ENCODE assay signal across 1 cellular context in the genomic region with DNA sequence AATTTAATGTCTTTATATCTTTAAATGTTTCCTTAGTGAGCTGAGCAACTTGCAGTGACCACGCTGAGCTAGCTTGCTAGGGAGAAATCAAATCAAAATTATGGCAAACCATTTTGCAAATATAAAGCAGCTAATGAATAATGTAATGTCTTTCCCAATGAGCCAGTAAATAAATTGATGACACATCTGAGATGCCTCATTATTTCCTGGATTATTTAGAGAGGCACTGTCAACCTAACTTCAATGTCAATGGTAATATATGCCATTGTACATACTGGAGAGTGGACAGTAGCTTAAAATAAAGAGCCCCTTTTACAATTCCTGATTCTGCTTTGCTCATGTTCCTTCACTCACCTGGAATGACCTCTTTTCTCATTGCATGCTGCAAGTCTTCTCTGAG.
TF ChIP-seq lines count a peak whose summit lies in the region.

No MANE protein-coding gene starts in this region.

TF ChIP-seq in IMR-90, 13 proteins besides CTCF, POLR2A, EP300 and RAD21:
- no peak for TF ChIP-seq RCOR1 (IDR thresholded peaks at IDR 0.05; ENCODE audit: insufficient replicate concordance, low read length)
- no peak for TF ChIP-seq MAZ (IDR thresholded peaks at IDR 0.05; ENCODE audit: borderline replicate concordance, low read depth, low read length)
- TF ChIP-seq MXI1 (IDR thresholded peaks at IDR 0.05; ENCODE audit: borderline replicate concordance, low read depth, low read length), result no peak
- TF ChIP-seq SMC3 (IDR thresholded peaks at IDR 0.05; ENCODE audit: low read depth, low read length), result no peak
- TF ChIP-seq CHD1 (IDR thresholded peaks at IDR 0.05; ENCODE audit: low read depth, low read length), result no peak
- TF ChIP-seq, protein P1, sequence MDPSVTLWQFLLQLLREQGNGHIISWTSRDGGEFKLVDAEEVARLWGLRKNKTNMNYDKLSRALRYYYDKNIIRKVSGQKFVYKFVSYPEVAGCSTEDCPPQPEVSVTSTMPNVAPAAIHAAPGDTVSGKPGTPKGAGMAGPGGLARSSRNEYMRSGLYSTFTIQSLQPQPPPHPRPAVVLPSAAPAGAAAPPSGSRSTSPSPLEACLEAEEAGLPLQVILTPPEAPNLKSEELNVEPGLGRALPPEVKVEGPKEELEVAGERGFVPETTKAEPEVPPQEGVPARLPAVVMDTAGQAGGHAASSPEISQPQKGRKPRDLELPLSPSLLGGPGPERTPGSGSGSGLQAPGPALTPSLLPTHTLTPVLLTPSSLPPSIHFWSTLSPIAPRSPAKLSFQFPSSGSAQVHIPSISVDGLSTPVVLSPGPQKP (IDR thresholded peaks at IDR 0.05; ENCODE audit: borderline replicate concordance, low read depth, low read length), result no peak
- TF ChIP-seq NFE2L2 (IDR thresholded peaks at IDR 0.05; ENCODE audit: low read depth, low read length), result no peak
- TF ChIP-seq FOS (IDR thresholded peaks at IDR 0.05; ENCODE audit: low read depth, low read length), result no peak
- TF ChIP-seq BHLHE40 (IDR thresholded peaks at IDR 0.05; ENCODE audit: low read depth, low read length), result no peak
- TF ChIP-seq CEBPB (IDR thresholded peaks at IDR 0.05; ENCODE audit: low read depth, low read length), result no peak
- TF ChIP-seq USF2 (IDR thresholded peaks at IDR 0.05; ENCODE audit: low read depth, low read length), result no peak
- TF ChIP-seq RFX5 (IDR thresholded peaks at IDR 0.05; ENCODE audit: low read depth, low read length), result no peak
- TF ChIP-seq MAFK (IDR thresholded peaks at IDR 0.05; ENCODE audit: low read depth, low read length), result no peak
TF ChIP-seq in IMR-90: peak in this region for 0.
